1 cellular context compared by ENCODE assay signal in the genomic region with DNA sequence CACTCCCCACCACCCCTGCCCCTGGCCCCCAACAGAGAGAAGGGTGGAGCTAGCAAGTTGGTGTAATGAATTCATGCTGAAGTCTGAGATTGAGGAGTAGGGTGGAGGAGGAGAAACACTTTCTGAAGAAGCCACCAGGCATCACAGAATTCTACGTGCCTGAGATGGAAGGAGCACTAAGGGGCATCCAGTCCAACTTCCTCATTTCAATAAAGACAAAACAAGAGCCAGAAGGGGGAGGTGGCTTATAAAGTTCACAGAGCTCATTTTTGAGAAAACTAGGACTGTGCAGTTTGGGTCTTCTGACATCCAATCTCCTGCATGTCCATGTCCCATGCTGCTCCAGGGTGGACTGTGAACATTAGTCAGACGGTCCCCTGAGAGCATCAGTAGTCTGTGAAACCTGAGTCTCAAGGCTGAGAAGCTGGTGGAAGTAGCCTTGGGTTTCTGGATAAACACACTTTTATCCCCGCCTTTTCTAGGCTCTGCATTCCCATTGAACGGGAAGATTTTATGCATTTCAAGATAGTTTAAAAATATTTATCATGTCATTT.
TF ChIP-seq lines count a peak whose summit lies in the region.

No MANE protein-coding gene starts in this region.

TF ChIP-seq in SK-N-SH, 30 proteins besides CTCF, POLR2A, EP300 and RAD21 (continued from another document):
- no peak for TF ChIP-seq TEAD4 (IDR thresholded peaks at IDR 0.05; ENCODE audit: borderline replicate concordance, insufficient read depth)
